Comparison of ENCODE assay signal across 21 cellular contexts in genomic region chr2:74328074-74328473, GRCh38.
"Had no signal": no experiment of that assay in that cellular context is flagged by ENCODE, and none has a peak within 500 bp of the region (broad histone marks: within the 10 kb centered on the region; RNA-seq: fewer than 3 reads in every experiment).

No MANE protein-coding gene starts in this region.

- H3K27me3 Mint-ChIP-seq: activated naive CD8-positive, alpha-beta T cell treated with anti-CD3 and anti-CD28 coated beads for 36 hours; progenitor cell of endocrine pancreas had no signal

- H3K4me3 Mint-ChIP-seq: activated naive CD8-positive, alpha-beta T cell treated with anti-CD3 and anti-CD28 coated beads for 36 hours; activated T-cell treated with anti-CD3 and anti-CD28 coated beads, Interleukin-2, amount 50 U/mL, for 4 hours; T-helper 1 cell treated with Interleukin-12 subunit alpha and Interleukin-12 subunit beta and Interleukin-4 antibody, amounts not matched to agents 30 μg/mL and 1 μg/mL, for 36 hours had no signal

- H3K27ac Mint-ChIP-seq: activated naive CD8-positive, alpha-beta T cell treated with anti-CD3 and anti-CD28 coated beads for 36 hours; activated T-helper 2 cell treated with anti-CD3 and anti-CD28 coated beads, Interferon-gamma antibody, Interleukin-2, Interleukin-4, amounts not matched to agents 10 μg/mL and 5 μg/mL and 100 μg/mL, durations not matched to agents 14 hours and 24 hours and 36 hours; progenitor cell of endocrine pancreas; T-helper 1 cell treated with Interleukin-12 subunit alpha and Interleukin-12 subunit beta and Interleukin-4 antibody, amounts not matched to agents 30 μg/mL and 1 μg/mL, for 36 hours had no signal

- H3K9me3 Mint-ChIP-seq: activated naive CD8-positive, alpha-beta T cell treated with anti-CD3 and anti-CD28 coated beads for 36 hours; activated T-cell treated with anti-CD3 and anti-CD28 coated beads, Interleukin-2, amount 50 U/mL, for 4 hours; activated T-helper 2 cell treated with anti-CD3 and anti-CD28 coated beads, Interferon-gamma antibody, Interleukin-2, Interleukin-4, amounts not matched to agents 10 μg/mL and 5 μg/mL and 100 μg/mL, durations not matched to agents 14 hours and 24 hours and 36 hours; T-helper 1 cell treated with Interleukin-12 subunit alpha and Interleukin-12 subunit beta and Interleukin-4 antibody, amounts not matched to agents 30 μg/mL and 1 μg/mL, for 36 hours had no signal

- H3K4me1 Mint-ChIP-seq: activated naive CD8-positive, alpha-beta T cell treated with anti-CD3 and anti-CD28 coated beads for 36 hours had no signal

- H3K36me3 Mint-ChIP-seq: activated naive CD8-positive, alpha-beta T cell treated with anti-CD3 and anti-CD28 coated beads for 36 hours had no signal

- H3K27ac ChIP-seq: coronary artery, thoracic aorta had no signal

- H3K4me3 ChIP-seq: coronary artery, thoracic aorta had no signal

- FAIRE-seq: bronchial epithelial cell, endometrium had no signal

- DNase-seq: activated CD4-positive, alpha-beta T cell treated with anti-CD3 and anti-CD28 coated beads for 4 hours; activated CD4-positive, alpha-beta T cell treated with anti-CD3 and anti-CD28 coated beads, Interleukin-2, amount 50 U/mL, for 48 hours; activated CD4-positive, CD25-positive, alpha-beta regulatory T cell; activated CD8-positive, alpha-beta memory T cell treated with anti-CD3 and anti-CD28 coated beads, Interleukin-2, amount 50 U/mL, for 48 hours; activated naive CD4-positive, alpha-beta T cell treated with Interleukin-2 at 50 U/mL for 16 hours; activated naive CD8-positive, alpha-beta T cell treated with anti-CD3 and anti-CD28 coated beads for 36 hours; activated T-cell treated with anti-CD3 and anti-CD28 coated beads, Interleukin-2, amount 50 U/mL, for 4 hours; amniotic stem cell; cerebellar nuclear complex; foreskin fibroblast; mesenchymal stem cell; stimulated activated CD4-positive, alpha-beta T cell treated with anti-CD3 and anti-CD28 coated beads, Interleukin-4, amount 100 ng/mL, for 1 hour; stimulated activated naive CD4-positive, alpha-beta T cell; T1000 had no signal

- H3K9me3 ChIP-seq: thoracic aorta had no signal
